Comparison of ENCODE assay signal across 1 cellular context in the genomic region with DNA sequence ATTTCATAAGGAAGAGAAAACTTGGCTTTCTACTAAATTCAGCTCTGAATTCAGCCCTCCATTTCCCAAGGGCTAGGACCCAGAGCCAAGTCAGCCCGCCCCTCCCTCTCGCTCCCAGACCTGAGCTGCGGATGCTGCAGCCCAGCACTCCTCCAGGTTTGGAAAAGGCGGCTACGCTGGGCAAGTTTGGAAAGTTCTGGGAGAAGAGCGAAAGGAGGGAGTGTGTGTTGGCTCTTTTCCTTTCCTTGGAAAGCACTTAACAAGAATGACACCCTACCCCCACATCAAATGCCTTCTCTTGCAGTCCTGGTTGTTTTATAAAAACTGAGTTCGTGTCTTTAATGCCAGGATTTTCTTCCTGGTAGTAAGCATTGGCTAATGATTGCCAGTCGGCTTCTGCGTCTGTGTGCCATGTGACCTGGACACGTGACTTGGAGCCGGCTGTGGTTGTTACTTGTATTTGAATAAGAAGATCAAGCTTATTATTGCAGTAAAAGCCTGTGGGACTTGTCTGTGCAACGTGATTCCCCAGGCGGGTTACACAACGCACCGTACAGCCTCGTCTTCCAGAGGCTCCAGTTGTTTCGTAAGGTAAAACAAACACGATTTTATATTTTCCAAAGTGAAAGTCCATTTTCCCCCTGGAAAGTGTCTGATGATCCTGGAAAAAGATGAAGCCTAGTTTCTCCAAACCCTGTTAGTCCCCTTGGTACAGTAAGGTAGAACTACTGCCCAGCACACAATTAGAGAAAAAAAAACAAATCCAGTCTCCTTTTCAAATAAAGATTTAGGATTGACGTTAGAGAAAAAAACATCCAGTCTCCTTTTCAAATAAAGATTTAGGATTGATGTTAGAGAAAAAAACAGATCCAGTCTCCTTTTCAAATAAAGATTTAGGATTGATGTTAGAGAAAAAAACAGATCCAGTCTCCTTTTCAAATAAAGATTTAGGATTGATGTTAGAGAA.
TF ChIP-seq lines count a peak whose summit lies in the region.

No MANE protein-coding gene starts in this region.

TF ChIP-seq in HepG2, 621 proteins besides CTCF, POLR2A, EP300 and RAD21 (continued from another document and continues in another):
- no peak for TF ChIP-seq ZNF672 (CRISPR knock-in tag; IDR thresholded peaks at IDR 0.05)
- TF ChIP-seq SRY (CRISPR knock-in tag; IDR thresholded peaks at IDR 0.05) = no peak
- TF ChIP-seq SP2 (CRISPR knock-in tag; IDR thresholded peaks at IDR 0.05) = no peak
- TF ChIP-seq ZNF296 (CRISPR knock-in tag; conservative IDR thresholded peaks at IDR 0.05) = no peak
- no peak for TF ChIP-seq ZBTB21 (CRISPR knock-in tag; IDR thresholded peaks at IDR 0.05)
- peak; percentile 83; the same call in 1 of the 2 replicates for TF ChIP-seq FOXJ3 (CRISPR knock-in tag; IDR thresholded peaks at IDR 0.05; ENCODE audit: borderline replicate concordance)
- TF ChIP-seq, protein P1, sequence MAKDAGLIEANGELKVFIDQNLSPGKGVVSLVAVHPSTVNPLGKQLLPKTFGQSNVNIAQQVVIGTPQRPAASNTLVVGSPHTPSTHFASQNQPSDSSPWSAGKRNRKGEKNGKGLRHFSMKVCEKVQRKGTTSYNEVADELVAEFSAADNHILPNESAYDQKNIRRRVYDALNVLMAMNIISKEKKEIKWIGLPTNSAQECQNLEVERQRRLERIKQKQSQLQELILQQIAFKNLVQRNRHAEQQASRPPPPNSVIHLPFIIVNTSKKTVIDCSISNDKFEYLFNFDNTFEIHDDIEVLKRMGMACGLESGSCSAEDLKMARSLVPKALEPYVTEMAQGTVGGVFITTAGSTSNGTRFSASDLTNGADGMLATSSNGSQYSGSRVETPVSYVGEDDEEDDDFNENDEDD (CRISPR knock-in tag; IDR thresholded peaks at IDR 0.05; ENCODE audit: borderline replicate concordance) = peak; percentile 27; the same call in 1 of the 2 replicates
- TF ChIP-seq, protein P2, sequence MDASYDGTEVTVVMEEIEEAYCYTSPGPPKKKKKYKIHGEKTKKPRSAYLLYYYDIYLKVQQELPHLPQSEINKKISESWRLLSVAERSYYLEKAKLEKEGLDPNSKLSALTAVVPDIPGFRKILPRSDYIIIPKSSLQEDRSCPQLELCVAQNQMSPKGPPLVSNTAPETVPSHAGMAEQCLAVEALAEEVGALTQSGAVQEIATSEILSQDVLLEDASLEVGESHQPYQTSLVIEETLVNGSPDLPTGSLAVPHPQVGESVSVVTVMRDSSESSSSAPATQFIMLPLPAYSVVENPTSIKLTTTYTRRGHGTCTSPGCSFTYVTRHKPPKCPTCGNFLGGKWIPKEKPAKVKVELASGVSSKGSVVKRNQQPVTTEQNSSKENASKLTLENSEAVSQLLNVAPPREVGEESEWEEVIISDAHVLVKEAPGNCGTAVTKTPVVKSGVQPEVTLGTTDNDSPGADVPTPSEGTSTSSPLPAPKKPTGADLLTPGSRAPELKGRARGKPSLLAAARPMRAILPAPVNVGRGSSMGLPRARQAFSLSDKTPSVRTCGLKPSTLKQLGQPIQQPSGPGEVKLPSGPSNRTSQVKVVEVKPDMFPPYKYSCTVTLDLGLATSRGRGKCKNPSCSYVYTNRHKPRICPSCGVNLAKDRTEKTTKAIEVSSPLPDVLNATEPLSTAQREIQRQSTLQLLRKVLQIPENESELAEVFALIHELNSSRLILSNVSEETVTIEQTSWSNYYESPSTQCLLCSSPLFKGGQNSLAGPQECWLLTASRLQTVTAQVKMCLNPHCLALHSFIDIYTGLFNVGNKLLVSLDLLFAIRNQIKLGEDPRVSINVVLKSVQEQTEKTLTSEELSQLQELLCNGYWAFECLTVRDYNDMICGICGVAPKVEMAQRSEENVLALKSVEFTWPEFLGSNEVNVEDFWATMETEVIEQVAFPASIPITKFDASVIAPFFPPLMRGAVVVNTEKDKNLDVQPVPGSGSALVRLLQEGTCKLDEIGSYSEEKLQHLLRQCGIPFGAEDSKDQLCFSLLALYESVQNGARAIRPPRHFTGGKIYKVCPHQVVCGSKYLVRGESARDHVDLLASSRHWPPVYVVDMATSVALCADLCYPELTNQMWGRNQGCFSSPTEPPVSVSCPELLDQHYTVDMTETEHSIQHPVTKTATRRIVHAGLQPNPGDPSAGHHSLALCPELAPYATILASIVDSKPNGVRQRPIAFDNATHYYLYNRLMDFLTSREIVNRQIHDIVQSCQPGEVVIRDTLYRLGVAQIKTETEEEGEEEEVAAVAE (CRISPR knock-in tag; IDR thresholded peaks at IDR 0.05; ENCODE audit: borderline replicate concordance) = no peak
- no peak for TF ChIP-seq ZFP62 (CRISPR knock-in tag; IDR thresholded peaks at IDR 0.05)
- TF ChIP-seq, protein P3, sequence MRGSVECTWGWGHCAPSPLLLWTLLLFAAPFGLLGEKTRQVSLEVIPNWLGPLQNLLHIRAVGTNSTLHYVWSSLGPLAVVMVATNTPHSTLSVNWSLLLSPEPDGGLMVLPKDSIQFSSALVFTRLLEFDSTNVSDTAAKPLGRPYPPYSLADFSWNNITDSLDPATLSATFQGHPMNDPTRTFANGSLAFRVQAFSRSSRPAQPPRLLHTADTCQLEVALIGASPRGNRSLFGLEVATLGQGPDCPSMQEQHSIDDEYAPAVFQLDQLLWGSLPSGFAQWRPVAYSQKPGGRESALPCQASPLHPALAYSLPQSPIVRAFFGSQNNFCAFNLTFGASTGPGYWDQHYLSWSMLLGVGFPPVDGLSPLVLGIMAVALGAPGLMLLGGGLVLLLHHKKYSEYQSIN (CRISPR knock-in tag; IDR thresholded peaks at IDR 0.05; ENCODE audit: borderline replicate concordance) = no peak
- peak; percentile 70; the same call in 1 of the 2 replicates for TF ChIP-seq ZNF501 (CRISPR knock-in tag; IDR thresholded peaks at IDR 0.05)
- TF ChIP-seq, protein P4, sequence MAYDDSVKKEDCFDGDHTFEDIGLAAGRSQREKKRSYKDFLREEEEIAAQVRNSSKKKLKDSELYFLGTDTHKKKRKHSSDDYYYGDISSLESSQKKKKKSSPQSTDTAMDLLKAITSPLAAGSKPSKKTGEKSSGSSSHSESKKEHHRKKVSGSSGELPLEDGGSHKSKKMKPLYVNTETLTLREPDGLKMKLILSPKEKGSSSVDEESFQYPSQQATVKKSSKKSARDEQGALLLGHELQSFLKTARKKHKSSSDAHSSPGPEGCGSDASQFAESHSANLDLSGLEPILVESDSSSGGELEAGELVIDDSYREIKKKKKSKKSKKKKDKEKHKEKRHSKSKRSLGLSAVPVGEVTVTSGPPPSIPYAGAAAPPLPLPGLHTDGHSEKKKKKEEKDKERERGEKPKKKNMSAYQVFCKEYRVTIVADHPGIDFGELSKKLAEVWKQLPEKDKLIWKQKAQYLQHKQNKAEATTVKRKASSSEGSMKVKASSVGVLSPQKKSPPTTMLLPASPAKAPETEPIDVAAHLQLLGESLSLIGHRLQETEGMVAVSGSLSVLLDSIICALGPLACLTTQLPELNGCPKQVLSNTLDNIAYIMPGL (CRISPR knock-in tag; IDR thresholded peaks at IDR 0.05; ENCODE audit: borderline replicate concordance in 1 of 2, low read depth in 1 of 2) = peak in 1 of 2 experiments; percentile 33; a peak in 1 of 4 replicates
- TF ChIP-seq CREM (IDR thresholded peaks at IDR 0.05) = peak; percentile 77
- no peak for TF ChIP-seq CREM (CRISPR knock-in tag; IDR thresholded peaks at IDR 0.05)
- TF ChIP-seq ZFP36L1 (CRISPR knock-in tag; IDR thresholded peaks at IDR 0.05) = no peak
- no peak for TF ChIP-seq ZC3H13 (CRISPR knock-in tag; IDR thresholded peaks at IDR 0.05)
- TF ChIP-seq KDM6A (CRISPR knock-in tag; IDR thresholded peaks at IDR 0.05; ENCODE audit: low read depth) = peak; percentile 36; the same call in 1 of the 2 replicates
- no peak for TF ChIP-seq ZNF577 (CRISPR knock-in tag; IDR thresholded peaks at IDR 0.05; ENCODE audit: borderline replicate concordance, low read depth)
- TF ChIP-seq, protein P5, sequence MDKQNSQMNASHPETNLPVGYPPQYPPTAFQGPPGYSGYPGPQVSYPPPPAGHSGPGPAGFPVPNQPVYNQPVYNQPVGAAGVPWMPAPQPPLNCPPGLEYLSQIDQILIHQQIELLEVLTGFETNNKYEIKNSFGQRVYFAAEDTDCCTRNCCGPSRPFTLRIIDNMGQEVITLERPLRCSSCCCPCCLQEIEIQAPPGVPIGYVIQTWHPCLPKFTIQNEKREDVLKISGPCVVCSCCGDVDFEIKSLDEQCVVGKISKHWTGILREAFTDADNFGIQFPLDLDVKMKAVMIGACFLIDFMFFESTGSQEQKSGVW (CRISPR knock-in tag; IDR thresholded peaks at IDR 0.05; ENCODE audit: borderline replicate concordance) = no peak
- TF ChIP-seq, protein P6, sequence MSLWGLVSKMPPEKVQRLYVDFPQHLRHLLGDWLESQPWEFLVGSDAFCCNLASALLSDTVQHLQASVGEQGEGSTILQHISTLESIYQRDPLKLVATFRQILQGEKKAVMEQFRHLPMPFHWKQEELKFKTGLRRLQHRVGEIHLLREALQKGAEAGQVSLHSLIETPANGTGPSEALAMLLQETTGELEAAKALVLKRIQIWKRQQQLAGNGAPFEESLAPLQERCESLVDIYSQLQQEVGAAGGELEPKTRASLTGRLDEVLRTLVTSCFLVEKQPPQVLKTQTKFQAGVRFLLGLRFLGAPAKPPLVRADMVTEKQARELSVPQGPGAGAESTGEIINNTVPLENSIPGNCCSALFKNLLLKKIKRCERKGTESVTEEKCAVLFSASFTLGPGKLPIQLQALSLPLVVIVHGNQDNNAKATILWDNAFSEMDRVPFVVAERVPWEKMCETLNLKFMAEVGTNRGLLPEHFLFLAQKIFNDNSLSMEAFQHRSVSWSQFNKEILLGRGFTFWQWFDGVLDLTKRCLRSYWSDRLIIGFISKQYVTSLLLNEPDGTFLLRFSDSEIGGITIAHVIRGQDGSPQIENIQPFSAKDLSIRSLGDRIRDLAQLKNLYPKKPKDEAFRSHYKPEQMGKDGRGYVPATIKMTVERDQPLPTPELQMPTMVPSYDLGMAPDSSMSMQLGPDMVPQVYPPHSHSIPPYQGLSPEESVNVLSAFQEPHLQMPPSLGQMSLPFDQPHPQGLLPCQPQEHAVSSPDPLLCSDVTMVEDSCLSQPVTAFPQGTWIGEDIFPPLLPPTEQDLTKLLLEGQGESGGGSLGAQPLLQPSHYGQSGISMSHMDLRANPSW (CRISPR knock-in tag; IDR thresholded peaks at IDR 0.05; ENCODE audit: borderline replicate concordance) = no peak
- TF ChIP-seq, protein P7, sequence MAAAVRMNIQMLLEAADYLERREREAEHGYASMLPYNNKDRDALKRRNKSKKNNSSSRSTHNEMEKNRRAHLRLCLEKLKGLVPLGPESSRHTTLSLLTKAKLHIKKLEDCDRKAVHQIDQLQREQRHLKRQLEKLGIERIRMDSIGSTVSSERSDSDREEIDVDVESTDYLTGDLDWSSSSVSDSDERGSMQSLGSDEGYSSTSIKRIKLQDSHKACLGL (CRISPR knock-in tag; IDR thresholded peaks at IDR 0.05) = no peak
- TF ChIP-seq, protein P8, sequence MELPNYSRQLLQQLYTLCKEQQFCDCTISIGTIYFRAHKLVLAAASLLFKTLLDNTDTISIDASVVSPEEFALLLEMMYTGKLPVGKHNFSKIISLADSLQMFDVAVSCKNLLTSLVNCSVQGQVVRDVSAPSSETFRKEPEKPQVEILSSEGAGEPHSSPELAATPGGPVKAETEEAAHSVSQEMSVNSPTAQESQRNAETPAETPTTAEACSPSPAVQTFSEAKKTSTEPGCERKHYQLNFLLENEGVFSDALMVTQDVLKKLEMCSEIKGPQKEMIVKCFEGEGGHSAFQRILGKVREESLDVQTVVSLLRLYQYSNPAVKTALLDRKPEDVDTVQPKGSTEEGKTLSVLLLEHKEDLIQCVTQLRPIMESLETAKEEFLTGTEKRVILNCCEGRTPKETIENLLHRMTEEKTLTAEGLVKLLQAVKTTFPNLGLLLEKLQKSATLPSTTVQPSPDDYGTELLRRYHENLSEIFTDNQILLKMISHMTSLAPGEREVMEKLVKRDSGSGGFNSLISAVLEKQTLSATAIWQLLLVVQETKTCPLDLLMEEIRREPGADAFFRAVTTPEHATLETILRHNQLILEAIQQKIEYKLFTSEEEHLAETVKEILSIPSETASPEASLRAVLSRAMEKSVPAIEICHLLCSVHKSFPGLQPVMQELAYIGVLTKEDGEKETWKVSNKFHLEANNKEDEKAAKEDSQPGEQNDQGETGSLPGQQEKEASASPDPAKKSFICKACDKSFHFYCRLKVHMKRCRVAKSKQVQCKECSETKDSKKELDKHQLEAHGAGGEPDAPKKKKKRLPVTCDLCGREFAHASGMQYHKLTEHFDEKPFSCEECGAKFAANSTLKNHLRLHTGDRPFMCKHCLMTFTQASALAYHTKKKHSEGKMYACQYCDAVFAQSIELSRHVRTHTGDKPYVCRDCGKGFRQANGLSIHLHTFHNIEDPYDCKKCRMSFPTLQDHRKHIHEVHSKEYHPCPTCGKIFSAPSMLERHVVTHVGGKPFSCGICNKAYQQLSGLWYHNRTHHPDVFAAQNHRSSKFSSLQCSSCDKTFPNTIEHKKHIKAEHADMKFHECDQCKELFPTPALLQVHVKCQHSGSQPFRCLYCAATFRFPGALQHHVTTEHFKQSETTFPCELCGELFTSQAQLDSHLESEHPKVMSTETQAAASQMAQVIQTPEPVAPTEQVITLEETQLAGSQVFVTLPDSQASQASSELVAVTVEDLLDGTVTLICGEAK (IDR thresholded peaks at IDR 0.05) = peak; percentile 43; the same call in 1 of the 2 replicates
- TF ChIP-seq, protein P8 (CRISPR knock-in tag; IDR thresholded peaks at IDR 0.05) = peak; percentile 79; the same call in 1 of the 2 replicates
- TF ChIP-seq TCF7 (IDR thresholded peaks at IDR 0.05; ENCODE audit: low read depth) = peak; percentile 55
- no peak for TF ChIP-seq TSC22D2 (CRISPR knock-in tag; IDR thresholded peaks at IDR 0.05; ENCODE audit: borderline replicate concordance)
- no peak for TF ChIP-seq MXD4 (CRISPR knock-in tag; IDR thresholded peaks at IDR 0.05)
- peak; percentile 18; the same call in 1 of the 2 replicates for TF ChIP-seq BORCS8-MEF2B (CRISPR knock-in tag; IDR thresholded peaks at IDR 0.05)
- TF ChIP-seq ZNF138 (CRISPR knock-in tag; IDR thresholded peaks at IDR 0.05; ENCODE audit: low read depth) = no peak
